1 cellular context compared by ENCODE assay signal in the genomic region with DNA sequence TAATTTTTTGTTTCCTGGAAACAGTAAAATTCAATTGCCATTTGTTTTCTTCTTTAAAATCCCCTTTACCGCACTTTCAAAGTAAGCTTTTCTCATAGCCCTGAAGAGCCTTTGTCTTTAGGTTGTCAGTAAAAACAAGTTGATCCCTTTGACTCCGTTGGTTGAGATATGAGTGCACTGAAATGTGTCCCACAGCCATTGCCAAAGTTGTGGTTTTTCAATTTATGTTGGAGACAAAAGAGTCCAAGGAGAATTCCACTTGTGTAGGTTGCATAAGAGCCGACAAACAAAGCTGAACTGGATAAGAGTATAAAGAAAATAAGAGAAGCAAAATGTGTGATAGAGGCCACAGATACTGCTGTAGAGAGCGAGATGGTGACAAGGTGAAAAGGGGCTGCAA.
TF ChIP-seq lines count a peak whose summit lies in the region.

No MANE protein-coding gene starts in this region.

TF ChIP-seq in K562, 482 proteins besides CTCF, POLR2A, EP300 and RAD21 (continued from another document):
- TF ChIP-seq, protein P1, sequence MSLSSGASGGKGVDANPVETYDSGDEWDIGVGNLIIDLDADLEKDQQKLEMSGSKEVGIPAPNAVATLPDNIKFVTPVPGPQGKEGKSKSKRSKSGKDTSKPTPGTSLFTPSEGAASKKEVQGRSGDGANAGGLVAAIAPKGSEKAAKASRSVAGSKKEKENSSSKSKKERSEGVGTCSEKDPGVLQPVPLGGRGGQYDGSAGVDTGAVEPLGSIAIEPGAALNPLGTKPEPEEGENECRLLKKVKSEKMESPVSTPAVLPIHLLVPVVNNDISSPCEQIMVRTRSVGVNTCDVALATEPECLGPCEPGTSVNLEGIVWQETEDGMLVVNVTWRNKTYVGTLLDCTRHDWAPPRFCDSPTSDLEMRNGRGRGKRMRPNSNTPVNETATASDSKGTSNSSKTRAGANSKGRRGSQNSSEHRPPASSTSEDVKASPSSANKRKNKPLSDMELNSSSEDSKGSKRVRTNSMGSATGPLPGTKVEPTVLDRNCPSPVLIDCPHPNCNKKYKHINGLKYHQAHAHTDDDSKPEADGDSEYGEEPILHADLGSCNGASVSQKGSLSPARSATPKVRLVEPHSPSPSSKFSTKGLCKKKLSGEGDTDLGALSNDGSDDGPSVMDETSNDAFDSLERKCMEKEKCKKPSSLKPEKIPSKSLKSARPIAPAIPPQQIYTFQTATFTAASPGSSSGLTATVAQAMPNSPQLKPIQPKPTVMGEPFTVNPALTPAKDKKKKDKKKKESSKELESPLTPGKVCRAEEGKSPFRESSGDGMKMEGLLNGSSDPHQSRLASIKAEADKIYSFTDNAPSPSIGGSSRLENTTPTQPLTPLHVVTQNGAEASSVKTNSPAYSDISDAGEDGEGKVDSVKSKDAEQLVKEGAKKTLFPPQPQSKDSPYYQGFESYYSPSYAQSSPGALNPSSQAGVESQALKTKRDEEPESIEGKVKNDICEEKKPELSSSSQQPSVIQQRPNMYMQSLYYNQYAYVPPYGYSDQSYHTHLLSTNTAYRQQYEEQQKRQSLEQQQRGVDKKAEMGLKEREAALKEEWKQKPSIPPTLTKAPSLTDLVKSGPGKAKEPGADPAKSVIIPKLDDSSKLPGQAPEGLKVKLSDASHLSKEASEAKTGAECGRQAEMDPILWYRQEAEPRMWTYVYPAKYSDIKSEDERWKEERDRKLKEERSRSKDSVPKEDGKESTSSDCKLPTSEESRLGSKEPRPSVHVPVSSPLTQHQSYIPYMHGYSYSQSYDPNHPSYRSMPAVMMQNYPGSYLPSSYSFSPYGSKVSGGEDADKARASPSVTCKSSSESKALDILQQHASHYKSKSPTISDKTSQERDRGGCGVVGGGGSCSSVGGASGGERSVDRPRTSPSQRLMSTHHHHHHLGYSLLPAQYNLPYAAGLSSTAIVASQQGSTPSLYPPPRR (CRISPR knock-in tag; IDR thresholded peaks at IDR 0.05; ENCODE audit: borderline replicate concordance), result no peak
- TF ChIP-seq SP1 (CRISPR knock-in tag; IDR thresholded peaks at IDR 0.05), result no peak
TF ChIP-seq in K562: peak in this region for 0.
